Comparison of ENCODE assay signal across 2 cellular contexts in the genomic region with DNA sequence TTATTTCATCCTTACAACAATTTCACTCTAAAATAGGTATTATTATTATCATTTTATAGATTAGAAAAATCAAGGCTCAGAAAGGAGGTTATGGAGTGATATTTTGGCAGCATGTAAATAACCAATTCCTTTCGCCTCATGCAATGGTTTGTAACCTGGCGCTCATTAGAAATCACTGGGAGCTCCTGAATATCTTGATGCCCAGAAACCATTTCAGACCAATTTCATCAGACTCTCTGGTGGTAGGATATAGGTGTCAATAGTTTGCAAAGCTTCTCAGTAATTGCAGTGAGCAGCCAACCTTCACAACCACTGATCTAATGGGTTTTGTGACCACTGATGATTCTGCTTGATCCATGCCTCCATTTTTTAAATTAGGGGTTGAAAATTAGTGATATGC.
TF ChIP-seq lines count a peak whose summit lies in the region.

No MANE protein-coding gene starts in this region.

TF ChIP-seq in K562, 482 proteins besides CTCF, POLR2A, EP300 and RAD21 (continued from another document):
- TF ChIP-seq, protein P1, sequence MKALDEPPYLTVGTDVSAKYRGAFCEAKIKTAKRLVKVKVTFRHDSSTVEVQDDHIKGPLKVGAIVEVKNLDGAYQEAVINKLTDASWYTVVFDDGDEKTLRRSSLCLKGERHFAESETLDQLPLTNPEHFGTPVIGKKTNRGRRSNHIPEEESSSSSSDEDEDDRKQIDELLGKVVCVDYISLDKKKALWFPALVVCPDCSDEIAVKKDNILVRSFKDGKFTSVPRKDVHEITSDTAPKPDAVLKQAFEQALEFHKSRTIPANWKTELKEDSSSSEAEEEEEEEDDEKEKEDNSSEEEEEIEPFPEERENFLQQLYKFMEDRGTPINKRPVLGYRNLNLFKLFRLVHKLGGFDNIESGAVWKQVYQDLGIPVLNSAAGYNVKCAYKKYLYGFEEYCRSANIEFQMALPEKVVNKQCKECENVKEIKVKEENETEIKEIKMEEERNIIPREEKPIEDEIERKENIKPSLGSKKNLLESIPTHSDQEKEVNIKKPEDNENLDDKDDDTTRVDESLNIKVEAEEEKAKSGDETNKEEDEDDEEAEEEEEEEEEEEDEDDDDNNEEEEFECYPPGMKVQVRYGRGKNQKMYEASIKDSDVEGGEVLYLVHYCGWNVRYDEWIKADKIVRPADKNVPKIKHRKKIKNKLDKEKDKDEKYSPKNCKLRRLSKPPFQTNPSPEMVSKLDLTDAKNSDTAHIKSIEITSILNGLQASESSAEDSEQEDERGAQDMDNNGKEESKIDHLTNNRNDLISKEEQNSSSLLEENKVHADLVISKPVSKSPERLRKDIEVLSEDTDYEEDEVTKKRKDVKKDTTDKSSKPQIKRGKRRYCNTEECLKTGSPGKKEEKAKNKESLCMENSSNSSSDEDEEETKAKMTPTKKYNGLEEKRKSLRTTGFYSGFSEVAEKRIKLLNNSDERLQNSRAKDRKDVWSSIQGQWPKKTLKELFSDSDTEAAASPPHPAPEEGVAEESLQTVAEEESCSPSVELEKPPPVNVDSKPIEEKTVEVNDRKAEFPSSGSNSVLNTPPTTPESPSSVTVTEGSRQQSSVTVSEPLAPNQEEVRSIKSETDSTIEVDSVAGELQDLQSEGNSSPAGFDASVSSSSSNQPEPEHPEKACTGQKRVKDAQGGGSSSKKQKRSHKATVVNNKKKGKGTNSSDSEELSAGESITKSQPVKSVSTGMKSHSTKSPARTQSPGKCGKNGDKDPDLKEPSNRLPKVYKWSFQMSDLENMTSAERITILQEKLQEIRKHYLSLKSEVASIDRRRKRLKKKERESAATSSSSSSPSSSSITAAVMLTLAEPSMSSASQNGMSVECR (CRISPR knock-in tag; IDR thresholded peaks at IDR 0.05), result no peak
- TF ChIP-seq ZNF12 (CRISPR knock-in tag; IDR thresholded peaks at IDR 0.05) (no peak), ZNF780A (CRISPR knock-in tag; IDR thresholded peaks at IDR 0.05) (no peak), POLR2H (tag; IDR thresholded peaks at IDR 0.05; ENCODE audit: low read depth) (peak; percentile 54; the same call in 1 of the 2 replicates), TRIM24 (IDR thresholded peaks at IDR 0.05) (peak; percentile 34 to 72; a peak in 2 of 4 replicates), ZKSCAN8 (CRISPR knock-in tag; IDR thresholded peaks at IDR 0.05) (no peak), KLF10 (CRISPR knock-in tag; IDR thresholded peaks at IDR 0.05) (no peak), CEBPG (CRISPR knock-in tag; IDR thresholded peaks at IDR 0.05) (no peak), CEBPG (tag; conservative IDR thresholded peaks at IDR 0.05 in 1 of 2, IDR thresholded peaks at IDR 0.05 in 1 of 2) (peak in 1 of 2 experiments; percentile 88; a peak in 2 of 4 replicates)

TF ChIP-seq in WTC11, 78 proteins besides CTCF, POLR2A, EP300 and RAD21 (continued from another document):
- TF ChIP-seq, protein P2, sequence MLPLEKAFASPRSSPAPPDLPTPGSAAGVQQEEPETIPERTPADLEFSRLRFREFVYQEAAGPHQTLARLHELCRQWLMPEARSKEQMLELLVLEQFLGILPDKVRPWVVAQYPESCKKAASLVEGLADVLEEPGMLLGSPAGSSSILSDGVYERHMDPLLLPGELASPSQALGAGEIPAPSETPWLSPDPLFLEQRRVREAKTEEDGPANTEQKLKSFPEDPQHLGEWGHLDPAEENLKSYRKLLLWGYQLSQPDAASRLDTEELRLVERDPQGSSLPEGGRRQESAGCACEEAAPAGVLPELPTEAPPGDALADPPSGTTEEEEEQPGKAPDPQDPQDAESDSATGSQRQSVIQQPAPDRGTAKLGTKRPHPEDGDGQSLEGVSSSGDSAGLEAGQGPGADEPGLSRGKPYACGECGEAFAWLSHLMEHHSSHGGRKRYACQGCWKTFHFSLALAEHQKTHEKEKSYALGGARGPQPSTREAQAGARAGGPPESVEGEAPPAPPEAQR (CRISPR knock-in tag; IDR thresholded peaks at IDR 0.05), result no peak
- TF ChIP-seq GTF2I (CRISPR knock-in tag; conservative IDR thresholded peaks at IDR 0.05) (no peak), ELF4 (CRISPR knock-in tag; IDR thresholded peaks at IDR 0.05; ENCODE audit: low read depth) (no peak), CREB1 (CRISPR knock-in tag; IDR thresholded peaks at IDR 0.05) (no peak), ZNF219 (CRISPR knock-in tag; IDR thresholded peaks at IDR 0.05; ENCODE audit: borderline replicate concordance) (no peak), JUN (CRISPR knock-in tag; IDR thresholded peaks at IDR 0.05) (no peak), EMX1 (CRISPR knock-in tag; IDR thresholded peaks at IDR 0.05) (no peak), FOXP1 (CRISPR knock-in tag; IDR thresholded peaks at IDR 0.05; ENCODE audit: borderline replicate concordance) (no peak), ZNF121 (CRISPR knock-in tag; IDR thresholded peaks at IDR 0.05) (no peak)
- TF ChIP-seq, protein P3, sequence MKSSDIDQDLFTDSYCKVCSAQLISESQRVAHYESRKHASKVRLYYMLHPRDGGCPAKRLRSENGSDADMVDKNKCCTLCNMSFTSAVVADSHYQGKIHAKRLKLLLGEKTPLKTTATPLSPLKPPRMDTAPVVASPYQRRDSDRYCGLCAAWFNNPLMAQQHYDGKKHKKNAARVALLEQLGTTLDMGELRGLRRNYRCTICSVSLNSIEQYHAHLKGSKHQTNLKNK (CRISPR knock-in tag; IDR thresholded peaks at IDR 0.05), result no peak
